12 cellular contexts compared by ENCODE assay signal in genomic region chr5:137995077-137995746, GRCh38. TPM values are rescaled to one million over a fixed set of nuclear protein-coding genes. Genes with fewer than 3 reads are reported as not detected.
DNase-seq lines count a peak whose midpoint lies in the region; ATAC-seq and TF ChIP-seq lines count a peak whose summit lies in the region.
"Had no signal": no experiment of that assay in that cellular context is flagged by ENCODE, and none has a peak within 500 bp of the region (broad histone marks: within the 10 kb centered on the region; RNA-seq: fewer than 3 reads in every experiment).

No MANE protein-coding gene starts in this region.

- H3K4me2 ChIP-seq in Karpas-422 (ENCODE audit: low read depth, low read length, poor library complexity, severe bottlenecking) = peak overlapping the region; percentile 38

- no peaks in the 10 kb centered on the region for H3K27me3 ChIP-seq in Karpas-422 (ENCODE audit: low read length)
- H3K27me3 ChIP-seq in adrenal gland = no peaks in the 10 kb centered on the region
- H3K27me3 ChIP-seq: upper lobe of left lung had no signal

- no peaks in the 10 kb centered on the region for H4K20me1 ChIP-seq in Karpas-422 (ENCODE audit: insufficient read depth, low read depth, low read length)

- H3K79me2 ChIP-seq in Karpas-422 (ENCODE audit: low read length) = peaks cover 92% of the 10 kb centered on the region

- H3K9me3 ChIP-seq in Karpas-422 (ENCODE audit: low read length) = peaks cover 8% of the 10 kb centered on the region; the same call in 1 of the 2 replicates
- H3K9me3 ChIP-seq in adrenal gland (replicated peaks in 1 of 3) = no peaks in the 10 kb centered on the region
- H3K9me3 ChIP-seq: upper lobe of left lung had no signal

- H3K27ac ChIP-seq in Karpas-422 (ENCODE audit: low read length) = peak overlapping the region; percentile 7; the same call in 1 of the 2 replicates
- H3K27ac ChIP-seq in adrenal gland = peak overlapping the region in 3 of 5 donors; percentile 30 to 58 (median 54)
- H3K27ac ChIP-seq: upper lobe of left lung had no signal

- H3K4me1 ChIP-seq in Karpas-422 (ENCODE audit: low read length) (peaks cover 50% of the 10 kb centered on the region), adrenal gland (replicated peaks in 1 of 2) (peaks cover 35 to 52% of the 10 kb centered on the region in 2 donors)

- peak in 1 of 2 donors; percentile 11 for TF ChIP-seq POLR2A in adrenal gland (IDR thresholded peaks at IDR 0.05)

- peak; percentile 80 to 91 for DNase-seq in AML-193 (lab: John Stamatoyannopoulos, UW)
- no peak for DNase-seq in Karpas-422
- no peak for DNase-seq in adrenal gland
- peak; percentile 28 for DNase-seq in kidney tubule cell (ENCODE audit: low spot score)
- DNase-seq in activated effector memory CD4-positive, alpha-beta T cell treated with anti-CD3 and anti-CD28 coated beads, Interleukin-2, amount 50 U/mL, for 16 hours = no peak
- DNase-seq in activated CD4-positive, CD25-positive, alpha-beta regulatory T cell (lab: John Stamatoyannopoulos, UW) = no peak
- DNase-seq: DMS79, NCI-H1092 treated with DMSO at 0.1 percent for 48 hours, upper lobe of left lung had no signal

- ATAC-seq in HG02763 (IDR thresholded peaks at IDR 0.05; ENCODE audit: unreplicated experiment) (no peak), GM21737 (IDR thresholded peaks at IDR 0.05; ENCODE audit: unreplicated experiment) (no peak)
- ATAC-seq: activated CD4-positive, CD25-positive, alpha-beta regulatory T cell treated with anti-CD3 and anti-CD28 coated beads, Interleukin-2, amount 50 U/mL, for 24 hours had no signal

- intact Hi-C loops in adrenal gland (cut with DNase I) = no loop called here

- no peak overlapping the region for H3K4me3 ChIP-seq in Karpas-422 (ENCODE audit: low read length)
- H3K4me3 ChIP-seq in adrenal gland = no peak overlapping the region
- H3K4me3 ChIP-seq: upper lobe of left lung had no signal

- 10 to 18% (median 13%) methylated on average over 2 of the region's 2 CpGs for WGBS in adrenal gland, 4 donors

- no peaks in the 10 kb centered on the region for H3K9me2 ChIP-seq in Karpas-422 (replicated peaks; ENCODE audit: insufficient read depth, low read length)

- H2AFZ ChIP-seq in Karpas-422 (ENCODE audit: low read length) = no peak overlapping the region

- H3K36me3 ChIP-seq in Karpas-422 (ENCODE audit: insufficient read depth, low read length) (peaks cover 25% of the 10 kb centered on the region), adrenal gland (replicated peaks in 1 of 2) (no peaks in the 10 kb centered on the region)

- H3K9ac ChIP-seq in Karpas-422 (ENCODE audit: low read length) = no peak overlapping the region

- no peak for TF ChIP-seq CTCF in adrenal gland (IDR thresholded peaks at IDR 0.05)

RNA-seq across cellular contexts. Expression of gene FAM13B, which starts 37.7 kb away (rescaled TPM):
- total RNA-seq in Karpas-422 (2014; rRNA removed; shearing (Covaris generic); ENCODE audit: low replicate concordance) = 16.9 and 23.2 TPM in 2 replicates
- 100 to 1,000 TPM in 1 of 8 donors, 10 to 100 TPM in 7; 43.1 to 208 (median 76.4) TPM for total RNA-seq in adrenal gland
- polyA plus RNA-seq in adrenal gland = 10 to 100 TPM; 26.5 to 39.7 (median 27.2) TPM

Comparison
In these comparisons a context has a peak if more than half of its experiments do, and no peak if none do; other contexts are left out.
1. DNase-seq: peak in AML-193 (2 of 2) and kidney tubule cell (single experiment); none in Karpas-422 (single experiment), adrenal gland (0 of 7), activated effector memory CD4-positive, alpha-beta T cell treated with anti-CD3 and anti-CD28 coated beads, Interleukin-2, amount 50 U/mL, for 16 hours (single experiment) and activated CD4-positive, CD25-positive, alpha-beta regulatory T cell (0 of 4).